17 cellular contexts compared by ENCODE assay signal in the genomic region with DNA sequence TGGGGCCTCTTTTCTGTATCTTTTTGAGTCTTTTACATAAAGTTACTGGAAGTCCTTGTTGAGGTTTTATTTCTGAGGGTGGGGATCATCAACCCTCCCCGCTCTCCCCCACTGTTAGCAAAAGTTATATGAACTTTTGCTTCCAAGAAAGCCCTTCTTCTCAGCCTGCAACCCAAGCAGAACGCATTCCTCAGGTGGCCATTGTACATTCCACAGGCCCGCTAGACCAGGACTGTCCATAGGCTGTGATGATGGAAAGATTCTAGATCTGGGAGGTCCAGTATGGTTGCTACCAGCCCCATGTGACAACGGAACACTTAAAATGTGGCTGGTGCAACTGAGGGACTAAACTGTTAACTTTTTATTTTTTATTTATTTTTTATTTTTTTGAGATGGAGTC. TPM values are rescaled to one million over a fixed set of nuclear protein-coding genes. Genes with fewer than 3 reads are reported as not detected.
DNase-seq lines count a peak whose midpoint lies in the region; ATAC-seq and TF ChIP-seq lines count a peak whose summit lies in the region.
"Had no signal": no experiment of that assay in that cellular context is flagged by ENCODE, and none has a peak within 500 bp of the region (broad histone marks: within the 10 kb centered on the region; RNA-seq: fewer than 3 reads in every experiment).

No MANE protein-coding gene starts in this region.

- no peaks in the 10 kb centered on the region for H3K4me1 Mint-ChIP-seq in nephron progenitor cell
- H3K4me1 Mint-ChIP-seq: GM23338 had no signal

- POLR2A ChIA-PET in HEK293 (lab: Yijun Ruan, JAX), result interaction anchor here (0.5 to 4.5 kb wide), 3 partner anchors 12 to 307 kb away, joined by 4 to 17 read pairs (median 5); partner anchors contain the start of genes PPIH and YBX1

- H3K4me1 ChIP-seq in HEK293 (ENCODE audit: control insufficient read depth, insufficient read depth, low read length) (no peaks in the 10 kb centered on the region), mesodermal cell (ENCODE audit: control insufficient read depth, insufficient read depth, low read length, poor library complexity, severe bottlenecking) (no peaks in the 10 kb centered on the region)
- H3K4me1 ChIP-seq: BE2C had no signal

- H3K9me3 ChIP-seq in HEK293 (ENCODE audit: control insufficient read depth, insufficient read depth, low read depth, low read length) (no peaks in the 10 kb centered on the region), mesodermal cell (ENCODE audit: control insufficient read depth, low read length) (no peaks in the 10 kb centered on the region)
- H3K9me3 ChIP-seq: BE2C had no signal

- no peak overlapping the region for H3K4me3 Mint-ChIP-seq in nephron progenitor cell
- H3K4me3 Mint-ChIP-seq: CD4-positive, CD25-positive, alpha-beta regulatory T cell; CD8-positive, alpha-beta memory T cell; GM23338; HFFc6 had no signal

- peaks cover 62% of the 10 kb centered on the region for H3K36me3 Mint-ChIP-seq in nephron progenitor cell (ENCODE audit: low read depth)

- peaks cover 38 to 96% of the 10 kb centered on the region in 2 experiments for H3K36me3 ChIP-seq in HEK293 (ENCODE audit: control insufficient read depth in 2 of 2, insufficient read depth in 1 of 2, low read length in 2 of 2)
- H3K36me3 ChIP-seq in mesodermal cell (ENCODE audit: control insufficient read depth, insufficient read depth, low read length), result peaks cover 92% of the 10 kb centered on the region
- H3K36me3 ChIP-seq: BE2C had no signal

- no peaks in the 10 kb centered on the region for H3K27me3 Mint-ChIP-seq in nephron progenitor cell (ENCODE audit: low read depth, poor library complexity)
- H3K27me3 Mint-ChIP-seq: CD4-positive, CD25-positive, alpha-beta regulatory T cell; CD8-positive, alpha-beta memory T cell had no signal

- no peaks in the 10 kb centered on the region for H3K9me3 Mint-ChIP-seq in nephron progenitor cell
- H3K9me3 Mint-ChIP-seq: CD4-positive, CD25-positive, alpha-beta regulatory T cell; CD8-positive, alpha-beta memory T cell; GM23338; HFFc6 had no signal

- H3K27ac ChIP-seq in HEK293 (ENCODE audit: extremely low read depth, low read depth, low read length) (no peak overlapping the region), mesodermal cell (ENCODE audit: low read depth, low read length, severe bottlenecking) (peak overlapping the region; percentile 36)
- H3K27ac ChIP-seq: HL-60 had no signal

- peak overlapping the region; percentile 34 for H3K27ac Mint-ChIP-seq in nephron progenitor cell
- H3K27ac Mint-ChIP-seq: CD4-positive, CD25-positive, alpha-beta regulatory T cell; CD8-positive, alpha-beta memory T cell; GM23338; HFFc6 had no signal

- H3K4me3 ChIP-seq in HEK293 (ENCODE audit: low read depth, low read length) (no peak overlapping the region), mesodermal cell (ENCODE audit: extremely low read depth, insufficient read depth, low read length, poor library complexity, severe bottlenecking) (no peak overlapping the region)
- H3K4me3 ChIP-seq: GM23338, K562 had no signal

- ATAC-seq in Right ventricle myocardium superior (ENCODE audit: poor library complexity), result no peak
- ATAC-seq in GM19328 (IDR thresholded peaks at IDR 0.05; ENCODE audit: unreplicated experiment), result no peak
- ATAC-seq in GM21528 (IDR thresholded peaks at IDR 0.05; ENCODE audit: low FRiP score, unreplicated experiment), result no peak
- ATAC-seq: GM23338, K562 had no signal

- intact Hi-C loops in Right ventricle myocardium superior (cut with DNase I), result no loop called here

- DNase-seq in nephron progenitor cell, result no peak
- DNase-seq in Right ventricle myocardium superior, result no peak
- DNase-seq in NCI-H2081 treated with DMSO at 0.1 percent for 48 hours (lab: John Stamatoyannopoulos, UW), result no peak
- DNase-seq: BE2C; C1 segment of cervical spinal cord; CD4-positive, CD25-positive, alpha-beta regulatory T cell; CD8-positive, alpha-beta memory T cell; COR-L47; HCEC 1CT; HFFc6 had no signal

- TF ChIP-seq CTCF in HEK293 (tag by site-specific recombination; IDR thresholded peaks at IDR 0.05) (no peak), nephron progenitor cell (IDR thresholded peaks at IDR 0.05) (no peak)

- CTCF ChIA-PET in HEK293 (lab: Yijun Ruan, JAX), result interaction anchor here (1.0 kb wide), 1 partner anchor 10 kb away, joined by 3 read pairs; no protein-coding TSS in a partner anchor

- WGBS in mesodermal cell (ENCODE audit: insufficient coverage in 2 of 2), 2 experiments, result 80 to 100% methylated on average over 1 to 2 of the region's 4 CpGs

TF ChIP-seq in HEK293, 187 proteins besides CTCF, POLR2A, EP300 and RAD21:
- TF ChIP-seq ZNF37A (tag by site-specific recombination; IDR thresholded peaks at IDR 0.05) (no peak), SCRT2 (tag by site-specific recombination; IDR thresholded peaks at IDR 0.05) (peak; percentile 62; the same call in 1 of the 2 replicates)

RNA-seq across cellular contexts. Expression of gene YBX1, which starts 11.8 kb away (rescaled TPM):
- 1,107 TPM for polyA plus RNA-seq in mesodermal cell (2013, experiment 1 of 2)
- polyA plus RNA-seq in mesodermal cell (2013, experiment 2 of 2), result 1,136 TPM
- 800 TPM for total RNA-seq in Right ventricle myocardium superior

RNA-seq across cellular contexts. Expression of gene PPIH, which starts 12.2 kb away (rescaled TPM):
- 47.3 TPM for polyA plus RNA-seq in mesodermal cell (2013, experiment 1 of 2)
- polyA plus RNA-seq in mesodermal cell (2013, experiment 2 of 2), result 40.1 TPM
- total RNA-seq in Right ventricle myocardium superior, result 17.6 TPM
